ENCODE assay signal across 8 cellular contexts in genomic region chr16:67030221-67030962, GRCh38. TPM values are rescaled to one million over a fixed set of nuclear protein-coding genes. Genes with fewer than 3 reads are reported as not detected.
A peak's percentile ranks its signal among the peaks of the same experiment; 100 is the strongest.
DNase-seq lines count a peak whose midpoint lies in the region; ATAC-seq and TF ChIP-seq lines count a peak whose summit lies in the region.

No MANE protein-coding gene starts in this region.

- ATAC-seq in CD8-positive, alpha-beta T cell: no peak
- ATAC-seq in HG03442 (IDR thresholded peaks at IDR 0.05; ENCODE audit: unreplicated experiment): no peak
- no peak for ATAC-seq in HG03175 (IDR thresholded peaks at IDR 0.05; ENCODE audit: unreplicated experiment)
- ATAC-seq in GM18861 (IDR thresholded peaks at IDR 0.05; ENCODE audit: unreplicated experiment): no peak

- peaks cover 24% of the 10 kb centered on the region for H3K36me3 Mint-ChIP-seq in CD8-positive, alpha-beta T cell

- POLR2A ChIA-PET in CD8-positive, alpha-beta T cell (lab: Charles Lee): interaction anchor here (0.7 to 3.4 kb wide), 7 partner anchors 17 to 125 kb away, joined by 3 to 21 read pairs (median 3); no protein-coding TSS in a partner anchor

- no peaks in the 10 kb centered on the region for H3K9me3 ChIP-seq in CD8-positive, alpha-beta T cell (ENCODE audit: low read length)
- H3K9me3 ChIP-seq in OCI-LY1 (ENCODE audit: low read length): no peaks in the 10 kb centered on the region
- no peaks in the 10 kb centered on the region for H3K9me3 ChIP-seq in endocrine pancreas (ENCODE audit: control insufficient read depth, low read length)
- H3K9me3 ChIP-seq in neuronal stem cell (replicated peaks in 1 of 2; ENCODE audit: control insufficient read depth in 2 of 2, insufficient read depth in 1 of 2, low read depth in 1 of 2, low read length in 2 of 2): peaks cover 0 to 3% of the 10 kb centered on the region in 2 donors

- peaks cover 54% of the 10 kb centered on the region for H3K4me1 Mint-ChIP-seq in CD8-positive, alpha-beta T cell (ENCODE audit: low read depth)

- no peaks in the 10 kb centered on the region for H3K9me2 ChIP-seq in OCI-LY1 (ENCODE audit: low read depth, low read length)

- DNase-seq in CD8-positive, alpha-beta T cell: peak in 1 of 7 experiments; percentile 27
- DNase-seq in neuronal stem cell (ENCODE audit: low spot score): no peak
- no peak for DNase-seq in stimulated activated naive CD4-positive, alpha-beta T cell treated with Interleukin-2 at 50 U/mL for 16 hours (lab: John Stamatoyannopoulos, UW)

- H3K14ac ChIP-seq in neuronal stem cell (ENCODE audit: low read length): no peak overlapping the region

- no peak overlapping the region for H3K23ac ChIP-seq in neuronal stem cell (ENCODE audit: low read depth, low read length, poor library complexity)

- peaks cover 10% of the 10 kb centered on the region for H3K79me1 ChIP-seq in neuronal stem cell (ENCODE audit: low read depth, low read length)

- no CpG with 5 or more reads among the region's 18 CpGs for WGBS in neuronal stem cell (ENCODE audit: extremely low coverage in 2 of 2, insufficient read length in 2 of 2, insufficient replicate concordance in 1 of 2), 2 donors

- no peak overlapping the region for H4K91ac ChIP-seq in neuronal stem cell (ENCODE audit: low read depth, low read length, poor library complexity)

- H3K79me2 ChIP-seq in OCI-LY1 (ENCODE audit: insufficient read depth, low read length): peaks cover 28% of the 10 kb centered on the region

- no peak overlapping the region for H2BK12ac ChIP-seq in neuronal stem cell (ENCODE audit: low read length)

- H2BK120ac ChIP-seq in neuronal stem cell (ENCODE audit: low read depth, low read length): no peak overlapping the region

- no peak overlapping the region for H2BK5ac ChIP-seq in neuronal stem cell (ENCODE audit: low read length)

- no peaks in the 10 kb centered on the region for H3K36me3 ChIP-seq in CD8-positive, alpha-beta T cell (ENCODE audit: insufficient read depth, low read length)
- H3K36me3 ChIP-seq in OCI-LY1 (ENCODE audit: insufficient read depth, low read length) (peaks cover 32% of the 10 kb centered on the region), endocrine pancreas (ENCODE audit: control insufficient read depth, insufficient read depth, low read length) (no peaks in the 10 kb centered on the region), neuronal stem cell (replicated peaks in 1 of 2; ENCODE audit: control insufficient read depth in 2 of 2, insufficient read depth in 2 of 2, low read length in 2 of 2) (peaks cover 4 to 44% of the 10 kb centered on the region in 2 donors)

- no peak overlapping the region for H2AK5ac ChIP-seq in neuronal stem cell (ENCODE audit: low read depth, low read length)

- H3K27me3 Mint-ChIP-seq in CD8-positive, alpha-beta T cell (ENCODE audit: low read depth): no peaks in the 10 kb centered on the region

- peak overlapping the region; percentile 81 for H3K27ac ChIP-seq in CD8-positive, alpha-beta T cell (ENCODE audit: low read depth, low read length)
- H3K27ac ChIP-seq in OCI-LY1 (ENCODE audit: low read depth, low read length, poor library complexity, severe bottlenecking) (no peak overlapping the region), neuronal stem cell (replicated peaks; ENCODE audit: low read length) (no peak overlapping the region)

- peak overlapping the region; percentile 87 for H3K27ac Mint-ChIP-seq in CD8-positive, alpha-beta T cell

- no peak overlapping the region for H2AFZ ChIP-seq in OCI-LY1 (ENCODE audit: low read length)
- peak overlapping the region; percentile 88 for H2AFZ ChIP-seq in neuronal stem cell (ENCODE audit: low read length)

- H3F3A ChIP-seq in OCI-LY1 (ENCODE audit: insufficient read depth, low read length): no peaks in the 10 kb centered on the region

- intact Hi-C loops in CD8-positive, alpha-beta T cell (cut with DNase I, micrococcal nuclease): loop anchor here in 1 of 2 experiments (2.0 kb wide), 1 partner anchor 22 kb away; no protein-coding TSS in a partner anchor

- CTCF ChIA-PET in CD8-positive, alpha-beta T cell (lab: Charles Lee): interaction anchor here (0.8 to 3.7 kb wide), 6 partner anchors 10 to 125 kb away, joined by 3 to 18 read pairs (median 3); no protein-coding TSS in a partner anchor

- peak overlapping the region; percentile 90 for H3K4me3 Mint-ChIP-seq in CD8-positive, alpha-beta T cell

- H3K9me3 Mint-ChIP-seq in CD8-positive, alpha-beta T cell: no peaks in the 10 kb centered on the region

- H3K4me3 ChIP-seq in CD8-positive, alpha-beta T cell (ENCODE audit: low read depth, low read length): peak overlapping the region; percentile 77
- H3K4me3 ChIP-seq in OCI-LY1 (ENCODE audit: low read depth, low read length, poor library complexity, severe bottlenecking): peak overlapping the region; percentile 100
- H3K4me3 ChIP-seq in endocrine pancreas (ENCODE audit: control insufficient read depth, insufficient read depth, low read length): peak overlapping the region; percentile 94
- H3K4me3 ChIP-seq in neuronal stem cell (ENCODE audit: low read length in 2 of 2): peak overlapping the region; percentile 71 to 99

- no peak overlapping the region for H2BK15ac ChIP-seq in neuronal stem cell (ENCODE audit: low read length)

- no peaks in the 10 kb centered on the region for H4K20me1 ChIP-seq in OCI-LY1 (ENCODE audit: insufficient read depth, low read length)

- no peaks in the 10 kb centered on the region for H3K27me3 ChIP-seq in CD8-positive, alpha-beta T cell (ENCODE audit: insufficient read depth, low read length)
- H3K27me3 ChIP-seq in OCI-LY1 (ENCODE audit: insufficient read depth, low read length): no peaks in the 10 kb centered on the region
- H3K27me3 ChIP-seq in endocrine pancreas (ENCODE audit: control insufficient read depth, insufficient read depth, low read length): no peaks in the 10 kb centered on the region
- H3K27me3 ChIP-seq in neuronal stem cell (ENCODE audit: control insufficient read depth in 3 of 3, insufficient read depth in 3 of 3, low read depth in 1 of 3, low read length in 3 of 3): no peaks in the 10 kb centered on the region

- no peak overlapping the region for H4K8ac ChIP-seq in neuronal stem cell (ENCODE audit: low read depth, low read length)

- peak overlapping the region; percentile 95 for H3K4me2 ChIP-seq in OCI-LY1 (ENCODE audit: low read length)
- peak overlapping the region; percentile 67 for H3K4me2 ChIP-seq in neuronal stem cell (ENCODE audit: insufficient read depth, low read length, poor library complexity, severe bottlenecking)

- H3K4ac ChIP-seq in neuronal stem cell (ENCODE audit: low read length): no peak overlapping the region

- H3K4me1 ChIP-seq in CD8-positive, alpha-beta T cell (ENCODE audit: insufficient read depth, low read length): peaks cover 47% of the 10 kb centered on the region
- H3K4me1 ChIP-seq in OCI-LY1 (ENCODE audit: insufficient read depth, low read length, severe bottlenecking) (peaks cover 52% of the 10 kb centered on the region), endocrine pancreas (ENCODE audit: control insufficient read depth, insufficient read depth, low read length) (peaks cover 16% of the 10 kb centered on the region), neuronal stem cell (ENCODE audit: control insufficient read depth in 2 of 2, insufficient read depth in 1 of 2, low read depth in 1 of 2, low read length in 2 of 2) (peaks cover 3 to 6% of the 10 kb centered on the region in 2 donors)

- H3K18ac ChIP-seq in neuronal stem cell (ENCODE audit: low read length): no peak overlapping the region

- H3K9ac ChIP-seq in OCI-LY1 (ENCODE audit: low read length): peak overlapping the region; percentile 99
- peak overlapping the region; percentile 70 for H3K9ac ChIP-seq in endocrine pancreas (ENCODE audit: control insufficient read depth, insufficient read depth, low read length)
- H3K9ac ChIP-seq in neuronal stem cell (ENCODE audit: low read depth, low read length, poor library complexity): no peak overlapping the region

- no peak for TF ChIP-seq CTCF in CD8-positive, alpha-beta T cell (IDR thresholded peaks at IDR 0.05)
- TF ChIP-seq CTCF in OCI-LY1 (IDR thresholded peaks at IDR 0.05; ENCODE audit: low read length): no peak

RNA-seq across cellular contexts. Expression of gene CBFB, which starts 1.4 kb away (rescaled TPM):
- 10 to 100 TPM; 52.3 to 58.6 TPM for total RNA-seq in CD8-positive, alpha-beta T cell
- polyA plus RNA-seq in neuronal stem cell (2013, experiment 1 of 2): 58.1 TPM
- 64.0 TPM for polyA plus RNA-seq in neuronal stem cell (2013, experiment 2 of 2)

RNA-seq across cellular contexts. Expression of gene CES4A, which starts 42.0 kb away (rescaled TPM):
- 1 to 10 TPM; 5.6 TPM for total RNA-seq in CD8-positive, alpha-beta T cell
- polyA plus RNA-seq in neuronal stem cell (2013, experiment 1 of 2): 0.54 TPM
- 0.48 TPM for polyA plus RNA-seq in neuronal stem cell (2013, experiment 2 of 2)
